ENCODE assay signal across 10 cellular contexts in genomic region chr4:1682860-1683259, GRCh38. TPM values are rescaled to one million over a fixed set of nuclear protein-coding genes. Genes with fewer than 3 reads are reported as not detected.
DNase-seq lines count a peak whose midpoint lies in the region; ATAC-seq, FAIRE-seq and TF ChIP-seq lines count a peak whose summit lies in the region.
"Had no signal": no experiment of that assay in that cellular context is flagged by ENCODE, and none has a peak within 500 bp of the region (broad histone marks: within the 10 kb centered on the region; RNA-seq: fewer than 3 reads in every experiment).

No MANE protein-coding gene starts in this region.

- H3K4me1 Mint-ChIP-seq in activated naive CD4-positive, alpha-beta T cell treated with anti-CD3 and anti-CD28 coated beads for 36 hours (ENCODE audit: low read depth), result peaks cover 12% of the 10 kb centered on the region

- peaks cover 3% of the 10 kb centered on the region for H3K9me1 ChIP-seq in K562 (ENCODE audit: control insufficient read depth, insufficient read depth, low read length)

- H3K36me3 ChIP-seq in K562 (ENCODE audit: control insufficient read depth, insufficient read depth, low read length), result no peaks in the 10 kb centered on the region
- no peaks in the 10 kb centered on the region for H3K36me3 ChIP-seq in mesodermal cell (ENCODE audit: control insufficient read depth, insufficient read depth, low read length)
- H3K36me3 ChIP-seq in upper lobe of left lung, result no peaks in the 10 kb centered on the region

- TF ChIP-seq EP300 in K562 (IDR thresholded peaks at IDR 0.05; ENCODE audit: low read length), result no peak
- TF ChIP-seq EP300 in upper lobe of left lung (IDR thresholded peaks at IDR 0.05), result no peak

- no peaks in the 10 kb centered on the region for H4K20me1 ChIP-seq in K562 (replicated peaks; ENCODE audit: control insufficient read depth, insufficient read depth, low read length)

- H3K27ac ChIP-seq in K562 (ENCODE audit: extremely low read depth, low read depth, low read length), result no peak overlapping the region
- H3K27ac ChIP-seq in mesodermal cell (ENCODE audit: low read depth, low read length, severe bottlenecking), result no peak overlapping the region
- H3K27ac ChIP-seq in upper lobe of left lung, result no peak overlapping the region

- H3K4me1 ChIP-seq in K562 (replicated peaks in 1 of 2; ENCODE audit: control insufficient read depth in 2 of 2, insufficient read depth in 2 of 2, low read length in 2 of 2), result peaks cover 8 to 38% of the 10 kb centered on the region in 2 experiments; a peak in 3 of 5 replicates
- peaks cover 6% of the 10 kb centered on the region for H3K4me1 ChIP-seq in mesodermal cell (ENCODE audit: control insufficient read depth, insufficient read depth, low read length, poor library complexity, severe bottlenecking)
- H3K4me1 ChIP-seq in upper lobe of left lung, result peaks cover 4 to 24% (median 11%) of the 10 kb centered on the region in 4 donors

- peak overlapping the region; percentile 81 for H3K4me3 Mint-ChIP-seq in activated naive CD4-positive, alpha-beta T cell treated with anti-CD3 and anti-CD28 coated beads for 36 hours

- no peak for TF ChIP-seq CTCF in K562 (IDR thresholded peaks at IDR 0.05 in 2 of 3, conservative IDR thresholded peaks at IDR 0.05 in 1 of 3; ENCODE audit: insufficient read depth in 2 of 3, low read depth in 1 of 3, low read length in 3 of 3)
- no peak for TF ChIP-seq CTCF in upper lobe of left lung (IDR thresholded peaks at IDR 0.05)

- peak overlapping the region; percentile 84 for H2AFZ ChIP-seq in K562 (ENCODE audit: low read depth, low read length)

- DNase-seq in activated naive CD4-positive, alpha-beta T cell treated with anti-CD3 and anti-CD28 coated beads for 36 hours, result no peak
- DNase-seq in activated naive CD4-positive, alpha-beta T cell (lab: John Stamatoyannopoulos, UW), result no peak
- DNase-seq in K562 (ENCODE audit: extremely low read depth in 1 of 4, low spot score in 3 of 4) (no peak), upper lobe of left lung (no peak), cerebellum (ENCODE audit: low spot score) (no peak), iPS-NIHi11 (ENCODE audit: low spot score) (no peak)
- DNase-seq in stimulated activated CD4-positive, alpha-beta T cell treated with anti-CD3 and anti-CD28 coated beads, Interleukin-1b, Interleukin-23, amount 100 ng/mL, for 48 hours, result no peak
- DNase-seq: SHP77 had no signal

- FAIRE-seq in K562 (lab: Jason Lieb, UNC), result no peak

- H3K9me3 ChIP-seq in K562 (replicated peaks; ENCODE audit: control insufficient read depth, insufficient read depth, low read depth, low read length), result no peaks in the 10 kb centered on the region
- no peaks in the 10 kb centered on the region for H3K9me3 ChIP-seq in mesodermal cell (ENCODE audit: control insufficient read depth, low read length)
- H3K9me3 ChIP-seq in upper lobe of left lung, result no peaks in the 10 kb centered on the region

- H3K36me3 Mint-ChIP-seq in activated naive CD4-positive, alpha-beta T cell treated with anti-CD3 and anti-CD28 coated beads for 36 hours (ENCODE audit: low read depth), result no peaks in the 10 kb centered on the region

- ATAC-seq in K562 (no peak), upper lobe of left lung (ENCODE audit: low FRiP score in 2 of 2) (no peak)

- BruUV-seq in K562 (replicated peaks; lab: Mats Ljungman, UMichigan), result TSS peak; percentile 77

- H3K9me3 Mint-ChIP-seq in activated naive CD4-positive, alpha-beta T cell treated with anti-CD3 and anti-CD28 coated beads for 36 hours, result no peaks in the 10 kb centered on the region

- H3K27me3 ChIP-seq in K562 (ENCODE audit: control insufficient read depth in 2 of 2, insufficient read depth in 2 of 2, low read length in 2 of 2), result no peaks in the 10 kb centered on the region
- no peaks in the 10 kb centered on the region for H3K27me3 ChIP-seq in upper lobe of left lung

- no peak for TF ChIP-seq RAD21 in K562 (CRISPR knock-in tag; conservative IDR thresholded peaks at IDR 0.05 in 1 of 2, IDR thresholded peaks at IDR 0.05 in 1 of 2)

- in situ Hi-C loops in K562 (cut with MboI), result no loop called here

- intact Hi-C loops in activated naive CD4-positive, alpha-beta T cell treated with anti-CD3 and anti-CD28 coated beads for 36 hours (cut with micrococcal nuclease), result loop anchor here (5.0 kb wide), 2 partner anchors 751 to 976 kb away; partner anchors contain the start of genes GAK, PCGF3 and TMEM175
- intact Hi-C loops in K562 (cut with micrococcal nuclease), result no loop called here

- POLR2A ChIA-PET in K562 (lab: Yijun Ruan, JAX), result interaction anchor here (0.7 to 1.4 kb wide), 4 partner anchors 12 to 208 kb away, joined by 3 to 5 read pairs (median 3); partner anchors contain the start of gene SLBP

- TF ChIP-seq POLR2A in K562 (conservative IDR thresholded peaks at IDR 0.05), result no peak
- TF ChIP-seq POLR2A in upper lobe of left lung (IDR thresholded peaks at IDR 0.05), result no peak

- 80% methylated on average over 13 of the region's 13 CpGs for WGBS in K562 (ENCODE audit: insufficient coverage, low coverage, missing lambda C conversion rate)
- 79 to 85% methylated on average over 10 to 12 of the region's 13 CpGs for WGBS in mesodermal cell (ENCODE audit: insufficient coverage in 2 of 2), 2 experiments
- WGBS in upper lobe of left lung, 2 donors, result 86 to 89% methylated on average over 13 of the region's 13 CpGs

- H3K4me2 ChIP-seq in K562 (ENCODE audit: insufficient read depth, low read length), result peak overlapping the region; percentile 70; the same call in 1 of the 2 replicates

- H3K27me3 Mint-ChIP-seq in activated naive CD4-positive, alpha-beta T cell treated with anti-CD3 and anti-CD28 coated beads for 36 hours (ENCODE audit: low read depth), result no peaks in the 10 kb centered on the region

- CTCF ChIA-PET in activated naive CD4-positive, alpha-beta T cell treated with anti-CD3 and anti-CD28 coated beads for 36 hours (lab: Charles Lee), result interaction anchor here (1.9 kb wide), 1 partner anchor 11 kb away, joined by 6 read pairs; no protein-coding TSS in a partner anchor
- CTCF ChIA-PET in K562 (lab: Yijun Ruan, JAX; ENCODE audit: low intra/inter-chr PET ratio), result no interaction called here

- peak overlapping the region; percentile 33 for H3K27ac Mint-ChIP-seq in activated naive CD4-positive, alpha-beta T cell treated with anti-CD3 and anti-CD28 coated beads for 36 hours

- no peak overlapping the region for H3K4me3 ChIP-seq in K562
- H3K4me3 ChIP-seq in mesodermal cell (ENCODE audit: extremely low read depth, insufficient read depth, low read length, poor library complexity, severe bottlenecking), result peak overlapping the region; percentile 39
- peak overlapping the region in 3 of 4 donors; percentile 74 to 86 (median 82) for H3K4me3 ChIP-seq in upper lobe of left lung

- no peaks in the 10 kb centered on the region for H3K79me2 ChIP-seq in K562 (ENCODE audit: control insufficient read depth, insufficient read depth, low read length)

- peak overlapping the region; percentile 36 to 69; a peak in 2 of 4 replicates for H3K9ac ChIP-seq in K562 (ENCODE audit: insufficient read depth in 1 of 2, low read depth in 2 of 2, low read length in 2 of 2)

RNA-seq across cellular contexts. Expression of gene FAM53A, which starts 1.3 kb away (rescaled TPM):
- 1 to 10 TPM; 2.6 to 3.0 TPM for total RNA-seq in activated naive CD4-positive, alpha-beta T cell treated with anti-CD3 and anti-CD28 coated beads for 36 hours
- 3.4 and 8.9 TPM in 2 replicates for total RNA-seq in K562 (2011; cell fraction: chromatin; rRNA removed; ENCODE audit: low replicate concordance)
- 2.8 and 3.7 TPM in 2 replicates for total RNA-seq in K562 (2011; cell fraction: nucleolus; rRNA removed)
- total RNA-seq in K562 (2011; cell fraction: nucleoplasm; rRNA removed), result 2.1 and 2.4 TPM in 2 replicates
- total RNA-seq in K562 (2014; rRNA removed) (1.8 and 2.6 TPM in 2 replicates), K562 (2014; rRNA removed; fragmentation: Illumina TruSeq; extraction: Trizol) (0.76 TPM in 1 of 2 replicates, not detected in the other), K562 (2015; rRNA removed; fragmentation: Illumina TruSeq; extraction: Trizol) (1.1 TPM in 2 replicates), K562 (2021) (1.6 and 2.0 TPM in 2 replicates), upper lobe of left lung (10 to 100 TPM in 1 of 6 donors, 1 to 10 TPM in 4, under 1 TPM in 1; 0.59 to 17.8 (median 2.5) TPM), cerebellum (1.6 TPM)
- polyA plus RNA-seq in K562 (2011; rRNA removed) (0.53 and 1.3 TPM in 2 replicates), K562 (2014; fragmentation: Illumina TruSeq; extraction: Trizol) (0.62 and 1.4 TPM in 2 replicates), K562 (2014; fragmentation: Nextera tagmentation; extraction: Ambion mirVana) (not detected), K562 (2014; rRNA removed) (1.4 and 2.7 TPM in 2 replicates)
- 1.7 and 2.5 TPM in 2 replicates for polyA plus RNA-seq in K562 (2011; cell fraction: cytosol; rRNA removed)
- 1.9 and 2.9 TPM in 2 replicates for polyA plus RNA-seq in K562 (2011; cell fraction: nucleus; rRNA removed)
- 1.4 and 2.1 TPM in 2 replicates for polyA plus RNA-seq in K562 (2012)
- 0.45 and 1.1 TPM in 2 replicates for polyA minus RNA-seq in K562 (2011; rRNA and poly(A)+ RNA removed)
- 2.6 and 3.8 TPM in 2 replicates for polyA minus RNA-seq in K562 (2011; cell fraction: cytosol; rRNA and poly(A)+ RNA removed)
- polyA minus RNA-seq in K562 (2011; cell fraction: nucleus; rRNA and poly(A)+ RNA removed), result 1.00 and 1.8 TPM in 2 replicates
- polyA plus RNA-seq in mesodermal cell (2013, experiment 1 of 2), result 2.0 TPM
- 1.1 TPM for polyA plus RNA-seq in mesodermal cell (2013, experiment 2 of 2)
- polyA plus RNA-seq: neural cell had no signal

RNA-seq across cellular contexts. Expression of gene SLBP, which starts 29.3 kb away (rescaled TPM):
- 10 to 100 TPM; 75.4 to 77.1 TPM for total RNA-seq in activated naive CD4-positive, alpha-beta T cell treated with anti-CD3 and anti-CD28 coated beads for 36 hours
- total RNA-seq in K562 (2011; cell fraction: chromatin; rRNA removed; ENCODE audit: low replicate concordance), result 30.7 and 52.5 TPM in 2 replicates
- total RNA-seq in K562 (2011; cell fraction: nucleolus; rRNA removed), result 27.1 and 28.9 TPM in 2 replicates
- total RNA-seq in K562 (2011; cell fraction: nucleoplasm; rRNA removed), result 42.8 and 65.1 TPM in 2 replicates
- 185 and 221 TPM in 2 replicates for total RNA-seq in K562 (2014; rRNA removed)
- 161 and 175 TPM in 2 replicates for total RNA-seq in K562 (2014; rRNA removed; fragmentation: Illumina TruSeq; extraction: Trizol)
- 148 and 164 TPM in 2 replicates for total RNA-seq in K562 (2015; rRNA removed; fragmentation: Illumina TruSeq; extraction: Trizol)
- 123 and 128 TPM in 2 replicates for total RNA-seq in K562 (2021)
- polyA plus RNA-seq in K562 (2011; rRNA removed), result 121 and 191 TPM in 2 replicates
- polyA plus RNA-seq in K562 (2011; cell fraction: cytosol; rRNA removed), result 86.2 and 92.0 TPM in 2 replicates
- polyA plus RNA-seq in K562 (2011; cell fraction: nucleus; rRNA removed), result 39.9 and 51.3 TPM in 2 replicates
- 91.7 and 104 TPM in 2 replicates for polyA plus RNA-seq in K562 (2012)
- 171 and 214 TPM in 2 replicates for polyA plus RNA-seq in K562 (2014; fragmentation: Illumina TruSeq; extraction: Trizol)
- 10 to 100 TPM; 49.4 to 81.8 TPM for polyA plus RNA-seq in K562 (2014; fragmentation: Nextera tagmentation; extraction: Ambion mirVana)
- polyA plus RNA-seq in K562 (2014; rRNA removed), result 157 and 162 TPM in 2 replicates
- polyA minus RNA-seq in K562 (2011; rRNA and poly(A)+ RNA removed), result 103 and 121 TPM in 2 replicates
- 51.2 and 63.8 TPM in 2 replicates for polyA minus RNA-seq in K562 (2011; cell fraction: cytosol; rRNA and poly(A)+ RNA removed)
- 14.9 and 23.8 TPM in 2 replicates for polyA minus RNA-seq in K562 (2011; cell fraction: nucleus; rRNA and poly(A)+ RNA removed)
- 67.9 TPM for polyA plus RNA-seq in mesodermal cell (2013, experiment 1 of 2)
- polyA plus RNA-seq in mesodermal cell (2013, experiment 2 of 2), result 67.2 TPM
- total RNA-seq in upper lobe of left lung, result 10 to 100 TPM; 33.0 to 51.1 (median 38.0) TPM
- 25.5 TPM for total RNA-seq in cerebellum

RNA-seq across cellular contexts. Expression of gene TMEM129, which starts 38.3 kb away (rescaled TPM):
- 10 to 100 TPM; 19.0 to 19.8 TPM for total RNA-seq in activated naive CD4-positive, alpha-beta T cell treated with anti-CD3 and anti-CD28 coated beads for 36 hours
- 25.4 and 79.9 TPM in 2 replicates for total RNA-seq in K562 (2011; cell fraction: chromatin; rRNA removed; ENCODE audit: low replicate concordance)
- 85.2 and 91.1 TPM in 2 replicates for total RNA-seq in K562 (2011; cell fraction: nucleolus; rRNA removed)
- total RNA-seq in K562 (2011; cell fraction: nucleoplasm; rRNA removed), result 51.7 and 55.1 TPM in 2 replicates
- 34.3 and 44.0 TPM in 2 replicates for total RNA-seq in K562 (2014; rRNA removed)
- total RNA-seq in K562 (2014; rRNA removed; fragmentation: Illumina TruSeq; extraction: Trizol), result 5.8 and 7.8 TPM in 2 replicates
- 18.4 and 20.4 TPM in 2 replicates for total RNA-seq in K562 (2015; rRNA removed; fragmentation: Illumina TruSeq; extraction: Trizol)
- 40.0 and 40.3 TPM in 2 replicates for total RNA-seq in K562 (2021)
- 17.9 and 28.9 TPM in 2 replicates for polyA plus RNA-seq in K562 (2011; rRNA removed)
- 37.3 and 93.7 TPM in 2 replicates for polyA plus RNA-seq in K562 (2011; cell fraction: cytosol; rRNA removed)
- polyA plus RNA-seq in K562 (2011; cell fraction: nucleus; rRNA removed), result 100 and 135 TPM in 2 replicates
- polyA plus RNA-seq in K562 (2012), result 23.2 and 37.4 TPM in 2 replicates
- 18.8 and 24.3 TPM in 2 replicates for polyA plus RNA-seq in K562 (2014; fragmentation: Illumina TruSeq; extraction: Trizol)
- under 1 TPM; 0.34 to 0.53 TPM for polyA plus RNA-seq in K562 (2014; fragmentation: Nextera tagmentation; extraction: Ambion mirVana)
- 42.9 and 47.2 TPM in 2 replicates for polyA plus RNA-seq in K562 (2014; rRNA removed)
- polyA minus RNA-seq in K562 (2011; rRNA and poly(A)+ RNA removed), result 5.4 and 10.2 TPM in 2 replicates
- polyA minus RNA-seq in K562 (2011; cell fraction: cytosol; rRNA and poly(A)+ RNA removed), result 23.7 and 31.6 TPM in 2 replicates
- polyA minus RNA-seq in K562 (2011; cell fraction: nucleus; rRNA and poly(A)+ RNA removed), result 19.1 and 20.1 TPM in 2 replicates
- 36.1 TPM for polyA plus RNA-seq in mesodermal cell (2013, experiment 1 of 2)
- polyA plus RNA-seq in mesodermal cell (2013, experiment 2 of 2), result 27.0 TPM
- 10 to 100 TPM; 38.9 to 99.1 (median 49.6) TPM for total RNA-seq in upper lobe of left lung
- total RNA-seq in cerebellum, result 13.5 TPM

RNA-seq across cellular contexts. Expression of gene TACC3, which starts 38.5 kb away (rescaled TPM):
- total RNA-seq in activated naive CD4-positive, alpha-beta T cell treated with anti-CD3 and anti-CD28 coated beads for 36 hours, result 100 to 1,000 TPM; 246 to 264 TPM
- 114 and 225 TPM in 2 replicates for total RNA-seq in K562 (2011; cell fraction: chromatin; rRNA removed; ENCODE audit: low replicate concordance)
- 114 and 126 TPM in 2 replicates for total RNA-seq in K562 (2011; cell fraction: nucleolus; rRNA removed)
- total RNA-seq in K562 (2011; cell fraction: nucleoplasm; rRNA removed), result 94.5 and 103 TPM in 2 replicates
- total RNA-seq in K562 (2014; rRNA removed) (66.3 and 80.2 TPM in 2 replicates), K562 (2014; rRNA removed; fragmentation: Illumina TruSeq; extraction: Trizol) (47.1 and 49.7 TPM in 2 replicates), K562 (2015; rRNA removed; fragmentation: Illumina TruSeq; extraction: Trizol) (52.1 and 55.6 TPM in 2 replicates), K562 (2021) (112 and 122 TPM in 2 replicates), upper lobe of left lung (10 to 100 TPM in 5 of 6 donors, 1 to 10 TPM in 1; 8.9 to 47.4 (median 21.9) TPM), cerebellum (8.7 TPM)
- polyA plus RNA-seq in K562 (2011; rRNA removed) (50.3 and 50.8 TPM in 2 replicates), K562 (2014; fragmentation: Illumina TruSeq; extraction: Trizol) (95.2 and 122 TPM in 2 replicates), K562 (2014; fragmentation: Nextera tagmentation; extraction: Ambion mirVana) (1 to 10 TPM; 1.9 to 2.8 TPM), K562 (2014; rRNA removed) (90.1 and 102 TPM in 2 replicates)
- 45.2 and 61.0 TPM in 2 replicates for polyA plus RNA-seq in K562 (2011; cell fraction: cytosol; rRNA removed)
- 150 and 212 TPM in 2 replicates for polyA plus RNA-seq in K562 (2011; cell fraction: nucleus; rRNA removed)
- 93.9 and 100.0 TPM in 2 replicates for polyA plus RNA-seq in K562 (2012)
- 16.5 and 18.3 TPM in 2 replicates for polyA minus RNA-seq in K562 (2011; rRNA and poly(A)+ RNA removed)
- polyA minus RNA-seq in K562 (2011; cell fraction: cytosol; rRNA and poly(A)+ RNA removed), result 37.4 and 55.6 TPM in 2 replicates
- polyA minus RNA-seq in K562 (2011; cell fraction: nucleus; rRNA and poly(A)+ RNA removed), result 40.5 and 49.1 TPM in 2 replicates
- 104 TPM for polyA plus RNA-seq in mesodermal cell (2013, experiment 1 of 2)
- polyA plus RNA-seq in mesodermal cell (2013, experiment 2 of 2), result 91.8 TPM
